ENCODE assay signal across 8 cellular contexts in genomic region chr16:19068237-19068815, GRCh38. TPM values are rescaled to one million over a fixed set of nuclear protein-coding genes. Genes with fewer than 3 reads are reported as not detected.
DNase-seq lines count a peak whose midpoint lies in the region; ATAC-seq and TF ChIP-seq lines count a peak whose summit lies in the region.

No MANE protein-coding gene starts in this region.

- TF ChIP-seq POLR2A in right lobe of liver (IDR thresholded peaks at IDR 0.05): no peak
- no peak for TF ChIP-seq POLR2A in thyroid gland (IDR thresholded peaks at IDR 0.05)

- H3K4me3 ChIP-seq in ascending aorta (peak overlapping the region; percentile 71 to 85), right lobe of liver (peak overlapping the region; percentile 52 to 71 (median 71)), thyroid gland (replicated peaks in 1 of 3) (peak overlapping the region; percentile 65 to 100 (median 76))

- peak overlapping the region; percentile 90 for H3K4me3 Mint-ChIP-seq in activated T-cell treated with anti-CD3 and anti-CD28 coated beads, Interleukin-2, amount 50 U/mL, for 24 hours

- H3K36me3 Mint-ChIP-seq in activated T-cell treated with anti-CD3 and anti-CD28 coated beads, Interleukin-2, amount 50 U/mL, for 24 hours (ENCODE audit: low read depth): peaks cover 21% of the 10 kb centered on the region

- H3K27me3 Mint-ChIP-seq in activated T-cell treated with anti-CD3 and anti-CD28 coated beads, Interleukin-2, amount 50 U/mL, for 24 hours: no peaks in the 10 kb centered on the region

- peaks cover 0 to 14% of the 10 kb centered on the region in 2 donors for H3K4me1 ChIP-seq in ascending aorta
- H3K4me1 ChIP-seq in right lobe of liver: peaks cover 0 to 8% (median 0%) of the 10 kb centered on the region in 4 donors
- peaks cover 9 to 14% of the 10 kb centered on the region in 2 donors for H3K4me1 ChIP-seq in thyroid gland

- intact Hi-C loops in ascending aorta (cut with DNase I) (loop anchor here (5.0 kb wide), 2 partner anchors 136 to 649 kb away; partner anchors contain the start of genes IQCK and KNOP1), right lobe of liver (cut with DNase I) (no loop called here), thyroid gland (cut with DNase I) (no loop called here)

- no peak for ATAC-seq in right lobe of liver
- no peak for ATAC-seq in HG02798 (IDR thresholded peaks at IDR 0.05; ENCODE audit: poor library complexity, unreplicated experiment)

- H3K9me3 Mint-ChIP-seq in activated T-cell treated with anti-CD3 and anti-CD28 coated beads, Interleukin-2, amount 50 U/mL, for 24 hours: no peaks in the 10 kb centered on the region

- H3K36me3 ChIP-seq in ascending aorta: peaks cover 5 to 10% of the 10 kb centered on the region in 2 donors
- no peaks in the 10 kb centered on the region for H3K36me3 ChIP-seq in right lobe of liver
- H3K36me3 ChIP-seq in thyroid gland: no peaks in the 10 kb centered on the region

- H3K27ac ChIP-seq in ascending aorta (peak overlapping the region; percentile 96 to 99), right lobe of liver (peak overlapping the region; percentile 97 to 100 (median 99)), thyroid gland (peak overlapping the region; percentile 98 to 100 (median 100))

- DNase-seq in activated T-cell treated with anti-CD3 and anti-CD28 coated beads, Interleukin-2, amount 50 U/mL, for 24 hours: no peak
- DNase-seq in activated T-cell treated with anti-CD3 and anti-CD28 coated beads for 4 hours (no peak), ascending aorta (ENCODE audit: low spot score in 2 of 2) (peak in 1 of 2 donors; percentile 64), right lobe of liver (peak in 2 of 3 donors; percentile 24 to 45), thyroid gland (no peak), NCI-H2171 (lab: John Stamatoyannopoulos, UW) (no peak), LoVo (ENCODE audit: low spot score) (no peak)

- WGBS in right lobe of liver (ENCODE audit: insufficient coverage, low coverage, low lambda C conversion rate, missing lambda C conversion rate): 37% methylated on average over 14 of the region's 19 CpGs
- WGBS in thyroid gland, 2 donors: 51 to 53% methylated on average over 19 of the region's 19 CpGs

- no peaks in the 10 kb centered on the region for H3K9me3 ChIP-seq in ascending aorta
- no peaks in the 10 kb centered on the region for H3K9me3 ChIP-seq in right lobe of liver
- no peaks in the 10 kb centered on the region for H3K9me3 ChIP-seq in thyroid gland

- peak overlapping the region; percentile 99 for H3K27ac Mint-ChIP-seq in activated T-cell treated with anti-CD3 and anti-CD28 coated beads, Interleukin-2, amount 50 U/mL, for 24 hours

- H3K4me1 Mint-ChIP-seq in activated T-cell treated with anti-CD3 and anti-CD28 coated beads, Interleukin-2, amount 50 U/mL, for 24 hours (ENCODE audit: low read depth): peaks cover 15% of the 10 kb centered on the region

- H3K27me3 ChIP-seq in ascending aorta (no peaks in the 10 kb centered on the region), right lobe of liver (no peaks in the 10 kb centered on the region), thyroid gland (no peaks in the 10 kb centered on the region)

- no peak for TF ChIP-seq CTCF in ascending aorta (IDR thresholded peaks at IDR 0.05)
- no peak for TF ChIP-seq CTCF in right lobe of liver (IDR thresholded peaks at IDR 0.05)
- TF ChIP-seq CTCF in thyroid gland (IDR thresholded peaks at IDR 0.05): no peak

RNA-seq across cellular contexts. Expression of gene COQ7, which starts 0.9 kb away (rescaled TPM):
- 3.1 TPM for total RNA-seq in ascending aorta
- 10 to 100 TPM in 3 of 6 experiments, 1 to 10 TPM in 3; 7.9 to 11.3 (median 9.9) TPM for total RNA-seq in right lobe of liver
- total RNA-seq in thyroid gland: 10 to 100 TPM; 26.4 to 41.9 (median 38.4) TPM

RNA-seq across cellular contexts. Expression of gene ITPRIPL2, which starts 45.4 kb away (rescaled TPM):
- total RNA-seq in ascending aorta (94.5 TPM), right lobe of liver (10 to 100 TPM; 12.2 to 23.5 (median 17.7) TPM), thyroid gland (10 to 100 TPM; 34.2 to 47.0 (median 39.7) TPM)

Comparison
In these comparisons a context has a peak if more than half of its experiments do, and no peak if none do; other contexts are left out.
1. DNase-seq: peak in right lobe of liver (2 of 3); none in activated T-cell treated with anti-CD3 and anti-CD28 coated beads, Interleukin-2, amount 50 U/mL, for 24 hours (single experiment), activated T-cell treated with anti-CD3 and anti-CD28 coated beads for 4 hours (single experiment), thyroid gland (0 of 2), NCI-H2171 (single experiment) and LoVo (single experiment).
2. Peak in every context shown above with its lines, with median percentiles within 50 percentile points of each other: H3K27ac ChIP-seq and H3K4me3 ChIP-seq.